Comparison of ENCODE assay signal across 8 cellular contexts in genomic region chr2:215828528-215829184, GRCh38.
DNase-seq lines count a peak whose midpoint lies in the region; ATAC-seq and TF ChIP-seq lines count a peak whose summit lies in the region.

No MANE protein-coding gene starts in this region.

- DNase-seq in 8988T (peak; percentile 26), GM10248 (ENCODE audit: extremely low spot score) (peak; percentile 53), HAP-1 (ENCODE audit: low spot score in 2 of 2) (peak; percentile 45 to 72), LoVo (ENCODE audit: low spot score) (peak; percentile 46), dermis blood vessel endothelial cell (peak; percentile 78), mucosa of descending colon (peak; percentile 56 to 72 (median 60)), NCI-H1930 (lab: John Stamatoyannopoulos, UW) (no peak)

- H3K36me3 ChIP-seq in HAP-1 (replicated peaks) (no peaks in the 10 kb centered on the region), SU-DHL-6 (ENCODE audit: low read length) (no peaks in the 10 kb centered on the region), mucosa of descending colon (ENCODE audit: low read depth) (no peaks in the 10 kb centered on the region)

- H3K4me1 ChIP-seq in HAP-1 (no peaks in the 10 kb centered on the region), mucosa of descending colon (ENCODE audit: low read depth) (peaks cover 17% of the 10 kb centered on the region)

- in situ Hi-C loops in HAP-1 (cut with MboI; ENCODE audit: low sequenced_read_pairs), result no loop called here

- H3K27me3 ChIP-seq in HAP-1 (ENCODE audit: low read depth), result no peaks in the 10 kb centered on the region
- H3K27me3 ChIP-seq in SU-DHL-6 (ENCODE audit: low read length), result no peaks in the 10 kb centered on the region

- ATAC-seq in mucosa of descending colon, result peak; percentile 71

- H3K4me3 ChIP-seq in HAP-1 (no peak overlapping the region), SU-DHL-6 (ENCODE audit: insufficient read depth, low read length, poor library complexity, severe bottlenecking) (no peak overlapping the region), mucosa of descending colon (no peak overlapping the region)

- intact Hi-C loops in mucosa of descending colon (cut with DNase I, micrococcal nuclease), result no loop called here

- no peaks in the 10 kb centered on the region for H3K79me2 ChIP-seq in SU-DHL-6 (ENCODE audit: insufficient read depth, low read length)

- H3F3A ChIP-seq in SU-DHL-6 (ENCODE audit: insufficient read depth), result no peaks in the 10 kb centered on the region

- H2AFZ ChIP-seq in SU-DHL-6 (ENCODE audit: low read depth, low read length, severe bottlenecking), result no peak overlapping the region

- H3K4me2 ChIP-seq in SU-DHL-6 (ENCODE audit: low read depth, low read length, poor library complexity, severe bottlenecking), result no peak overlapping the region

- POLR2A ChIA-PET in GM10248 (lab: Yijun Ruan, JAX), result no interaction called here

- H3K9me3 ChIP-seq in HAP-1 (no peaks in the 10 kb centered on the region), SU-DHL-6 (ENCODE audit: insufficient read depth, low read length) (no peaks in the 10 kb centered on the region), mucosa of descending colon (no peaks in the 10 kb centered on the region)

- CTCF ChIA-PET in GM10248 (lab: Yijun Ruan, JAX), result interaction anchor here (0.6 to 1.9 kb wide), 16 partner anchors 9 to 489 kb away, joined by 3 to 8 read pairs (median 4); no protein-coding TSS in a partner anchor

- H3K9ac ChIP-seq in SU-DHL-6 (ENCODE audit: low read length), result no peak overlapping the region

- TF ChIP-seq CTCF in GM10248 (IDR thresholded peaks at IDR 0.05; ENCODE audit: control extremely low read depth, extremely low read depth, low read depth, missing control alignments) (peak; percentile 57), SU-DHL-6 (IDR thresholded peaks at IDR 0.05; ENCODE audit: insufficient read depth, low read length, poor library complexity, severe bottlenecking) (peak; percentile 32), mucosa of descending colon (IDR thresholded peaks at IDR 0.05) (peak; percentile 56)

- H3K9me2 ChIP-seq in SU-DHL-6 (replicated peaks; ENCODE audit: insufficient read depth, low read length), result no peaks in the 10 kb centered on the region

- no peak overlapping the region for H3K27ac ChIP-seq in SU-DHL-6 (ENCODE audit: low read depth, low read length)

- H4K20me1 ChIP-seq in SU-DHL-6 (ENCODE audit: low read depth, low read length), result no peaks in the 10 kb centered on the region

Comparison
In these comparisons a context has a peak if more than half of its experiments do, and no peak if none do; other contexts are left out.
1. DNase-seq: peak in 8988T (single experiment), GM10248 (single experiment), HAP-1 (2 of 2), LoVo (single experiment), dermis blood vessel endothelial cell (single experiment) and mucosa of descending colon (3 of 3); none in NCI-H1930 (0 of 2).
2. Peak in every context shown above with its lines, with median percentiles within 50 percentile points of each other: CTCF ChIP-seq.